Comparison of ENCODE assay signal across 30 cellular contexts in genomic region chr9:135249711-135250110, GRCh38.
"Had no signal": no experiment of that assay in that cellular context is flagged by ENCODE, and none has a peak within 500 bp of the region (broad histone marks: within the 10 kb centered on the region; RNA-seq: fewer than 3 reads in every experiment).

No MANE protein-coding gene starts in this region.

- H3K4me1 ChIP-seq: adrenal gland, breast epithelium had no signal

- H3K4me3 ChIP-seq: adrenal gland, breast epithelium had no signal

- ATAC-seq: activated CD8-positive, alpha-beta T cell treated with anti-CD3 and anti-CD28 coated beads, Interleukin-2, amount 10 ng/mL, durations not matched to agents 7 days and 5 days; Panc1; T-helper 17 cell; WTC11 had no signal

- H3K4me1 Mint-ChIP-seq: activated naive CD8-positive, alpha-beta T cell treated with anti-CD3 and anti-CD28 coated beads, Interleukin-2, amount 10 ng/mL, durations not matched to agents 7 days and 5 days had no signal

- H3K36me3 ChIP-seq: adrenal gland, breast epithelium had no signal

- H3K9me3 Mint-ChIP-seq: activated naive CD8-positive, alpha-beta T cell treated with anti-CD3 and anti-CD28 coated beads, Interleukin-2, amount 10 ng/mL, durations not matched to agents 7 days and 5 days; WTC11 had no signal

- H3K36me3 Mint-ChIP-seq: activated naive CD8-positive, alpha-beta T cell treated with anti-CD3 and anti-CD28 coated beads, Interleukin-2, amount 10 ng/mL, durations not matched to agents 7 days and 5 days; WTC11 had no signal

- H3K4me3 Mint-ChIP-seq: activated CD8-positive, alpha-beta T cell treated with anti-CD3 and anti-CD28 coated beads, Interleukin-2, amount 10 ng/mL, durations not matched to agents 7 days and 5 days; activated naive CD8-positive, alpha-beta T cell treated with anti-CD3 and anti-CD28 coated beads, Interleukin-2, amount 10 ng/mL, durations not matched to agents 7 days and 5 days; T-helper 17 cell; WTC11 had no signal

- DNase-seq: activated CD4-positive, alpha-beta T cell treated with anti-CD3 and anti-CD28 coated beads for 48 hours; activated CD4-positive, alpha-beta T cell treated with anti-CD3 and anti-CD28 coated beads, Interleukin-2, amount 50 U/mL, for 4 hours; activated CD4-positive, CD25-positive, alpha-beta regulatory T cell treated with anti-CD3 and anti-CD28 coated beads, Interleukin-2, amount 50 U/mL, for 72 hours; activated CD8-positive, alpha-beta memory T cell treated with anti-CD3 and anti-CD28 coated beads, Interleukin-2, amount 50 U/mL, for 48 hours; activated CD8-positive, alpha-beta T cell treated with anti-CD3 and anti-CD28 coated beads, Interleukin-2, amount 10 ng/mL, durations not matched to agents 7 days and 5 days; activated naive CD4-positive, alpha-beta T cell treated with anti-CD3 and anti-CD28 coated beads, Interleukin-2, amount 50 U/mL, for 16 hours; activated naive CD8-positive, alpha-beta T cell treated with anti-CD3 and anti-CD28 coated beads, Interleukin-2, amount 10 ng/mL, durations not matched to agents 7 days and 5 days; activated T-cell treated with anti-CD3 and anti-CD28 coated beads, Interleukin-2, amount 50 U/mL, for 1 hour; adrenal gland; anterior cingulate cortex; central memory CD4-positive, alpha-beta T cell; Kasumi-1; KBM-7; NCI-H1105 treated with DMSO at 0.1 percent for 48 hours; NCI-H1436 treated with DMSO at 0.1 percent for 48 hours; NCI-H187; NCI-H2081 treated with DMSO at 0.1 percent for 48 hours; NCI-H2171 treated with DMSO at 0.1 percent for 48 hours; NCI-H226; NCI-H510A; NCI-H69; NK-92 treated with Interleukin-12 subunit alpha and Interleukin-12 subunit beta, amount 100 ng/mL, for 24 hours; OCI-M1; SIG-M5; T-helper 17 cell; T-helper 9 cell had no signal

- H3K27ac ChIP-seq: adrenal gland, breast epithelium, RWPE1 had no signal

- H3K27ac Mint-ChIP-seq: activated CD8-positive, alpha-beta T cell treated with anti-CD3 and anti-CD28 coated beads, Interleukin-2, amount 10 ng/mL, durations not matched to agents 7 days and 5 days; activated naive CD8-positive, alpha-beta T cell treated with anti-CD3 and anti-CD28 coated beads, Interleukin-2, amount 10 ng/mL, durations not matched to agents 7 days and 5 days; T-helper 17 cell; WTC11 had no signal

- H3K9me3 ChIP-seq: adrenal gland, breast epithelium had no signal
